In genomic region chr2:161090401-161090800, GRCh38 we compare ENCODE assay signal across 8 cellular contexts.
DNase-seq lines count a peak whose midpoint lies in the region; ATAC-seq and TF ChIP-seq lines count a peak whose summit lies in the region.

No MANE protein-coding gene starts in this region.

- CTCF ChIA-PET in CD4-positive, alpha-beta T cell (lab: Charles Lee), result interaction anchor here (1.3 to 1.6 kb wide), 3 partner anchors 9 to 26 kb away, joined by 4 read pairs; no protein-coding TSS in a partner anchor

- POLR2A ChIA-PET in CD4-positive, alpha-beta T cell (lab: Charles Lee), result interaction anchor here (1.2 to 1.4 kb wide), 2 partner anchors 10 to 25 kb away, joined by 3 read pairs; no protein-coding TSS in a partner anchor

- no peak overlapping the region for H3K27ac ChIP-seq in CD4-positive, alpha-beta T cell (ENCODE audit: low read depth, low read length)
- H3K27ac ChIP-seq in esophagus squamous epithelium, result no peak overlapping the region

- peak overlapping the region; percentile 62 for H3K9ac ChIP-seq in Loucy (ENCODE audit: low read depth, low read length, poor library complexity, severe bottlenecking)

- H3K4me2 ChIP-seq in Loucy (ENCODE audit: low read depth, low read length, poor library complexity, severe bottlenecking), result peak overlapping the region; percentile 72

- H3F3A ChIP-seq in Loucy (ENCODE audit: low read depth), result peaks cover 11% of the 10 kb centered on the region; the same call in 1 of the 2 replicates

- H3K4me3 Mint-ChIP-seq in CD4-positive, alpha-beta T cell, result peak overlapping the region; percentile 60
- peak overlapping the region; percentile 18 for H3K4me3 Mint-ChIP-seq in central memory CD8-positive, alpha-beta T cell

- TF ChIP-seq POLR2A in esophagus squamous epithelium (IDR thresholded peaks at IDR 0.05), result no peak

- no peaks in the 10 kb centered on the region for H3K36me3 ChIP-seq in Loucy (ENCODE audit: insufficient read depth, low read length)
- no peaks in the 10 kb centered on the region for H3K36me3 ChIP-seq in esophagus squamous epithelium

- peaks cover 43% of the 10 kb centered on the region for H3K4me1 ChIP-seq in Loucy (ENCODE audit: insufficient read depth, low read length, poor library complexity, severe bottlenecking)
- H3K4me1 ChIP-seq in esophagus squamous epithelium, result no peaks in the 10 kb centered on the region

- intact Hi-C loops in CD4-positive, alpha-beta T cell (cut with DNase I, micrococcal nuclease), result loop anchor here in 1 of 2 experiments (1.0 kb wide), 1 partner anchor 13 kb away; no protein-coding TSS in a partner anchor
- intact Hi-C loops in esophagus squamous epithelium (cut with DNase I), result no loop called here

- H3K27me3 ChIP-seq in CD4-positive, alpha-beta T cell (ENCODE audit: control insufficient read depth, insufficient read depth, low read length), result no peaks in the 10 kb centered on the region
- H3K27me3 ChIP-seq in Loucy (ENCODE audit: insufficient read depth, low read length, poor library complexity, severe bottlenecking), result no peaks in the 10 kb centered on the region
- no peaks in the 10 kb centered on the region for H3K27me3 ChIP-seq in esophagus squamous epithelium

- H3K9me3 Mint-ChIP-seq in CD4-positive, alpha-beta T cell, result no peaks in the 10 kb centered on the region
- no peaks in the 10 kb centered on the region for H3K9me3 Mint-ChIP-seq in central memory CD8-positive, alpha-beta T cell

- peak overlapping the region; percentile 64 for H3K4me3 ChIP-seq in Loucy (ENCODE audit: low read length, poor library complexity, severe bottlenecking)
- no peak overlapping the region for H3K4me3 ChIP-seq in esophagus squamous epithelium

- no peaks in the 10 kb centered on the region for H4K20me1 ChIP-seq in Loucy (ENCODE audit: insufficient read depth, low read length, poor library complexity, severe bottlenecking)

- no peaks in the 10 kb centered on the region for H3K9me3 ChIP-seq in CD4-positive, alpha-beta T cell (ENCODE audit: control insufficient read depth, low read length)
- H3K9me3 ChIP-seq in Loucy (ENCODE audit: insufficient read depth, low read depth, low read length) (no peaks in the 10 kb centered on the region), esophagus squamous epithelium (no peaks in the 10 kb centered on the region)

- TF ChIP-seq CTCF in CD4-positive, alpha-beta T cell (IDR thresholded peaks at IDR 0.05), result no peak
- TF ChIP-seq CTCF in Loucy (conservative IDR thresholded peaks at IDR 0.05; ENCODE audit: low read length) (no peak), esophagus squamous epithelium (IDR thresholded peaks at IDR 0.05) (no peak)

- H3K36me3 Mint-ChIP-seq in CD4-positive, alpha-beta T cell (ENCODE audit: low read depth), result no peaks in the 10 kb centered on the region
- H3K36me3 Mint-ChIP-seq in central memory CD8-positive, alpha-beta T cell (ENCODE audit: insufficient read depth), result peaks cover 3% of the 10 kb centered on the region

- peak overlapping the region; percentile 83 for H2AFZ ChIP-seq in Loucy (ENCODE audit: low read length)

- H3K9me2 ChIP-seq in Loucy (replicated peaks; ENCODE audit: low read depth, low read length), result no peaks in the 10 kb centered on the region

- H3K4me1 Mint-ChIP-seq in CD4-positive, alpha-beta T cell (ENCODE audit: low read depth), result peaks cover 22% of the 10 kb centered on the region
- H3K4me1 Mint-ChIP-seq in central memory CD8-positive, alpha-beta T cell, result peaks cover 23% of the 10 kb centered on the region

- peak; percentile 71 for ATAC-seq in CD4-positive, alpha-beta T cell (ENCODE audit: poor library complexity)
- ATAC-seq in GM21526 (IDR thresholded peaks at IDR 0.05; ENCODE audit: low FRiP score, unreplicated experiment) (peak; percentile 44), GM18867 (IDR thresholded peaks at IDR 0.05; ENCODE audit: unreplicated experiment) (no peak)
- ATAC-seq in central memory CD8-positive, alpha-beta T cell (replicated peaks; ENCODE audit: extremely low read depth, poor library complexity, severe bottlenecking), result peak; percentile 89

- DNase-seq in CD4-positive, alpha-beta T cell, result peak in 8 of 10 experiments; percentile 5 to 42 (median 16)
- DNase-seq in central memory CD8-positive, alpha-beta T cell (ENCODE audit: low spot score in 2 of 2), result peak in 1 of 2 donors; percentile 22
- DNase-seq in ecto neural progenitor cell (ENCODE audit: low spot score) (no peak), A172 (ENCODE audit: low spot score) (no peak), esophagus squamous epithelium (lab: John Stamatoyannopoulos, UW) (no peak)

- H3K27ac Mint-ChIP-seq in CD4-positive, alpha-beta T cell, result no peak overlapping the region
- H3K27ac Mint-ChIP-seq in central memory CD8-positive, alpha-beta T cell (ENCODE audit: low read depth), result peak overlapping the region; percentile 16

- H3K27me3 Mint-ChIP-seq in CD4-positive, alpha-beta T cell, result no peaks in the 10 kb centered on the region
- H3K27me3 Mint-ChIP-seq in central memory CD8-positive, alpha-beta T cell, result no peaks in the 10 kb centered on the region

- no peaks in the 10 kb centered on the region for H3K79me2 ChIP-seq in Loucy (ENCODE audit: insufficient read depth, low read length)

- 56 to 81% methylated on average over 5 of the region's 5 CpGs for WGBS in esophagus squamous epithelium, 2 donors

Comparison
In these comparisons a context has a peak if more than half of its experiments do, and no peak if none do; other contexts are left out.
1. DNase-seq: peak in CD4-positive, alpha-beta T cell (8 of 10); none in ecto neural progenitor cell (single experiment), A172 (single experiment) and esophagus squamous epithelium (single experiment).